23 cellular contexts compared by ENCODE assay signal in the genomic region with DNA sequence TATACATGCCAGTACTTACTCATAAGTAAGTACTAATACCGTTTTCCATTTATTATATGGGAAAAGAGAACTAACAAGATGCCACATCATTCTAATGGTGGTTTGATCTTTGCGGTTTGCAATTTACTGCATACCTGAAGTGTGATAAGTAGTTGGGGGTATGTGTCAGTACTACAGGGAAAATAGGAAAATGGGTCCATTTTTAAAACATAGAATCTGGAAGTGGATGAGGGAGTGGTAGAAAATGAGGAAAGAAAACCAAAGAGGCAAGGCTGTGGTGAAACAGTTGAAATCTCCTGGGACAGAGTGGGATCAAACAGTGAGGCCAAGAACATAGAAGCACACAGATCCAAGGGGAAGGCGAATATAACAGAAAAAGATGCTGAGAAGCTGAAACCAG. TPM values are rescaled to one million over a fixed set of nuclear protein-coding genes. Genes with fewer than 3 reads are reported as not detected.
DNase-seq lines count a peak whose midpoint lies in the region; ATAC-seq, FAIRE-seq and TF ChIP-seq lines count a peak whose summit lies in the region.
"Had no signal": no experiment of that assay in that cellular context is flagged by ENCODE, and none has a peak within 500 bp of the region (broad histone marks: within the 10 kb centered on the region; RNA-seq: fewer than 3 reads in every experiment).

No MANE protein-coding gene starts in this region.

- no peak for TF ChIP-seq POLR2A in uterus (IDR thresholded peaks at IDR 0.05)

- no peaks in the 10 kb centered on the region for H3K27me3 ChIP-seq in astrocyte (ENCODE audit: insufficient read depth, low read length)
- H3K27me3 ChIP-seq in mesenchymal stem cell (ENCODE audit: control insufficient read depth in 1 of 2, insufficient read depth in 1 of 2, low read length in 2 of 2) = no peaks in the 10 kb centered on the region
- H3K27me3 ChIP-seq in uterus = no peaks in the 10 kb centered on the region
- H3K27me3 ChIP-seq: vagina had no signal

- H3K23ac ChIP-seq in mesenchymal stem cell (ENCODE audit: low read length in 2 of 2) = no peak overlapping the region

- H3K79me2 ChIP-seq in astrocyte (ENCODE audit: insufficient read depth, low read length) = peaks cover 100% of the 10 kb centered on the region

- no peaks in the 10 kb centered on the region for H3K27me3 Mint-ChIP-seq in astrocyte (ENCODE audit: low read depth, unreplicated experiment)

- H3K36me3 Mint-ChIP-seq in astrocyte (ENCODE audit: low read depth, unreplicated experiment) = peaks cover 2% of the 10 kb centered on the region
- H3K36me3 Mint-ChIP-seq: activated CD8-positive, alpha-beta memory T cell treated with anti-CD3 and anti-CD28 coated beads, Interleukin-2, amount 10 ng/mL, durations not matched to agents 7 days and 5 days; activated naive CD8-positive, alpha-beta T cell treated with anti-CD3 and anti-CD28 coated beads for 36 hours; CD4-positive, alpha-beta memory T cell had no signal

- H2BK12ac ChIP-seq in mesenchymal stem cell (ENCODE audit: low read length in 2 of 2) = no peak overlapping the region

- no peak overlapping the region for H3K4me3 Mint-ChIP-seq in astrocyte (ENCODE audit: unreplicated experiment)
- H3K4me3 Mint-ChIP-seq: activated CD8-positive, alpha-beta memory T cell treated with anti-CD3 and anti-CD28 coated beads, Interleukin-2, amount 10 ng/mL, durations not matched to agents 7 days and 5 days; activated naive CD8-positive, alpha-beta T cell treated with anti-CD3 and anti-CD28 coated beads for 36 hours; activated T-helper 17 cell treated with anti-CD3 and anti-CD28 coated beads, Interleukin-2, amount 50 U/mL, for 72 hours; CD4-positive, alpha-beta memory T cell; H9 had no signal

- H3K4me2 ChIP-seq in astrocyte (ENCODE audit: low read length) (peak overlapping the region; percentile 48), mesenchymal stem cell (ENCODE audit: low read length, poor library complexity, severe bottlenecking) (no peak overlapping the region)

- no peak overlapping the region for H3K14ac ChIP-seq in mesenchymal stem cell (ENCODE audit: low read length in 2 of 2)

- intact Hi-C loops in uterus (cut with DNase I; ENCODE audit: low total_unique reads) = no loop called here

- no peak overlapping the region for H3K4ac ChIP-seq in mesenchymal stem cell (ENCODE audit: low read depth in 1 of 2, low read length in 2 of 2)

- 96% methylated on average over 2 of the region's 3 CpGs for WGBS in mesenchymal stem cell

- H2AK5ac ChIP-seq in mesenchymal stem cell (ENCODE audit: low read length, severe bottlenecking) = peak overlapping the region; percentile 44

- H3K4me3 ChIP-seq in AG09309 (ENCODE audit: control insufficient read depth, low read depth, low read length) = no peak overlapping the region
- no peak overlapping the region for H3K4me3 ChIP-seq in astrocyte (ENCODE audit: insufficient read depth, low read depth, low read length)
- peak overlapping the region in 1 of 2 experiments; percentile 1 for H3K4me3 ChIP-seq in mesenchymal stem cell (ENCODE audit: insufficient read depth in 1 of 2, low read depth in 1 of 2, low read length in 2 of 2)
- no peak overlapping the region for H3K4me3 ChIP-seq in uterus
- H3K4me3 ChIP-seq: vagina had no signal

- H3K36me3 ChIP-seq in astrocyte (ENCODE audit: insufficient read depth, low read length) (peaks cover 3% of the 10 kb centered on the region), mesenchymal stem cell (ENCODE audit: control insufficient read depth in 1 of 2, insufficient read depth in 2 of 2, low read depth in 1 of 2, low read length in 2 of 2) (peaks cover 0 to 51% of the 10 kb centered on the region in 2 experiments), uterus (no peaks in the 10 kb centered on the region)
- H3K36me3 ChIP-seq: vagina had no signal

- H3K27ac Mint-ChIP-seq in astrocyte (ENCODE audit: unreplicated experiment) = no peak overlapping the region
- H3K27ac Mint-ChIP-seq: activated CD8-positive, alpha-beta memory T cell treated with anti-CD3 and anti-CD28 coated beads, Interleukin-2, amount 10 ng/mL, durations not matched to agents 7 days and 5 days; activated naive CD8-positive, alpha-beta T cell treated with anti-CD3 and anti-CD28 coated beads for 36 hours; activated T-helper 17 cell treated with anti-CD3 and anti-CD28 coated beads, Interleukin-2, amount 50 U/mL, for 72 hours; CD4-positive, alpha-beta memory T cell had no signal

- H4K20me1 ChIP-seq in astrocyte (ENCODE audit: insufficient read depth, low read length) = no peaks in the 10 kb centered on the region

- H3K9ac ChIP-seq in astrocyte (ENCODE audit: low read length) (peak overlapping the region; percentile 74), mesenchymal stem cell (ENCODE audit: low read length) (peak overlapping the region; percentile 98)

- H3K9me3 ChIP-seq in astrocyte (ENCODE audit: insufficient read depth, low read depth, low read length) (no peaks in the 10 kb centered on the region), mesenchymal stem cell (ENCODE audit: control insufficient read depth, low read length) (no peaks in the 10 kb centered on the region), uterus (no peaks in the 10 kb centered on the region)
- H3K9me3 ChIP-seq: vagina had no signal

- H3K27ac ChIP-seq in astrocyte (ENCODE audit: low read depth, low read length) (peak overlapping the region; percentile 93), mesenchymal stem cell (ENCODE audit: low read length, poor library complexity, severe bottlenecking) (no peak overlapping the region), uterus (no peak overlapping the region)
- H3K27ac ChIP-seq: vagina had no signal

- no peak overlapping the region for H2BK15ac ChIP-seq in mesenchymal stem cell (ENCODE audit: low read depth, poor library complexity, severe bottlenecking)

- H2AFZ ChIP-seq in astrocyte (ENCODE audit: low read depth, low read length) = no peak overlapping the region
- no peak overlapping the region for H2AFZ ChIP-seq in mesenchymal stem cell (ENCODE audit: low read depth, low read length)

- peaks cover 11% of the 10 kb centered on the region for H3K79me1 ChIP-seq in mesenchymal stem cell (replicated peaks; ENCODE audit: low read length, poor library complexity, severe bottlenecking)

- H3K4me1 Mint-ChIP-seq in astrocyte (ENCODE audit: low read depth, unreplicated experiment) = peaks cover 34% of the 10 kb centered on the region
- H3K4me1 Mint-ChIP-seq: activated CD8-positive, alpha-beta memory T cell treated with anti-CD3 and anti-CD28 coated beads, Interleukin-2, amount 10 ng/mL, durations not matched to agents 7 days and 5 days; activated naive CD8-positive, alpha-beta T cell treated with anti-CD3 and anti-CD28 coated beads for 36 hours; activated T-helper 17 cell treated with anti-CD3 and anti-CD28 coated beads, Interleukin-2, amount 50 U/mL, for 72 hours; CD4-positive, alpha-beta memory T cell had no signal

- H2BK120ac ChIP-seq in mesenchymal stem cell (ENCODE audit: low read depth, low read length) = no peak overlapping the region

- H3K9me3 Mint-ChIP-seq in astrocyte (ENCODE audit: unreplicated experiment) = peaks cover 9% of the 10 kb centered on the region
- H3K9me3 Mint-ChIP-seq: activated naive CD8-positive, alpha-beta T cell treated with anti-CD3 and anti-CD28 coated beads for 36 hours; activated T-helper 17 cell treated with anti-CD3 and anti-CD28 coated beads, Interleukin-2, amount 50 U/mL, for 72 hours; CD4-positive, alpha-beta memory T cell; H9 had no signal

- H3K18ac ChIP-seq in mesenchymal stem cell (ENCODE audit: low read depth in 1 of 2, low read length in 2 of 2) = no peak overlapping the region

- peaks cover 55% of the 10 kb centered on the region for H3K4me1 ChIP-seq in astrocyte (ENCODE audit: insufficient read depth, low read length)
- H3K4me1 ChIP-seq in mesenchymal stem cell (ENCODE audit: control insufficient read depth, insufficient read depth, low read depth, low read length) = peaks cover 3% of the 10 kb centered on the region
- no peaks in the 10 kb centered on the region for H3K4me1 ChIP-seq in uterus
- H3K4me1 ChIP-seq: vagina had no signal

- DNase-seq in AG09309 (ENCODE audit: low read depth) (peak; percentile 68), HS-5 (ENCODE audit: low read depth) (peak; percentile 86), astrocyte (ENCODE audit: low read depth) (peak; percentile 94), mesenchymal stem cell (no peak), uterus (no peak)
- DNase-seq: activated CD4-positive, alpha-beta T cell treated with anti-CD3 and anti-CD28 coated beads for 48 hours; activated CD8-positive, alpha-beta memory T cell treated with anti-CD3 and anti-CD28 coated beads, Interleukin-2, amount 10 ng/mL, durations not matched to agents 7 days and 5 days; activated naive CD8-positive, alpha-beta T cell treated with anti-CD3 and anti-CD28 coated beads for 36 hours; CD4-positive, alpha-beta memory T cell; cortex of kidney; DMS153; H9; hippocampal formation; islet precursor cell; NCI-H1694 treated with DMSO at 0.1 percent for 48 hours; NCI-H774; SHP77; substantia nigra had no signal

- peak; percentile 56 for FAIRE-seq in astrocyte (lab: Jason Lieb, UNC)

- no peak overlapping the region for H4K91ac ChIP-seq in mesenchymal stem cell (ENCODE audit: low read length)

- H2BK5ac ChIP-seq in mesenchymal stem cell (ENCODE audit: low read depth, low read length, poor library complexity, severe bottlenecking) = no peak overlapping the region

- H4K8ac ChIP-seq in mesenchymal stem cell (ENCODE audit: low read length) = no peak overlapping the region

- ATAC-seq in GM21390 (IDR thresholded peaks at IDR 0.05; ENCODE audit: unreplicated experiment) (no peak), GM21423 (IDR thresholded peaks at IDR 0.05; ENCODE audit: unreplicated experiment) (no peak), HG03565 (IDR thresholded peaks at IDR 0.05; ENCODE audit: unreplicated experiment) (no peak)
- ATAC-seq: activated CD8-positive, alpha-beta memory T cell treated with anti-CD3 and anti-CD28 coated beads, Interleukin-2, amount 10 ng/mL, durations not matched to agents 7 days and 5 days; activated T-helper 17 cell treated with anti-CD3 and anti-CD28 coated beads, Interleukin-2, amount 50 U/mL, for 72 hours had no signal

- no peak for TF ChIP-seq CTCF in AG09309 (IDR thresholded peaks at IDR 0.05; ENCODE audit: control insufficient read depth, insufficient read depth, low read depth, low read length, missing control alignments)
- TF ChIP-seq CTCF in astrocyte (IDR thresholded peaks at IDR 0.05; ENCODE audit: insufficient read depth, low read depth, low read length) = no peak
- no peak for TF ChIP-seq CTCF in uterus (IDR thresholded peaks at IDR 0.05)

RNA-seq across cellular contexts. Expression of a gene that starts 6.7 kb away (rescaled TPM):
- total RNA-seq in astrocyte = 11.4 and 12.6 TPM in 2 replicates
- polyA plus RNA-seq in mesenchymal stem cell (2013, experiment 1 of 2) = 0.65 TPM
- 0.66 TPM for polyA plus RNA-seq in mesenchymal stem cell (2013, experiment 2 of 2)
- 100 to 1,000 TPM in 3 of 4 donors, 10 to 100 TPM in 1; 30.0 to 186 (median 138) TPM for total RNA-seq in uterus
- total RNA-seq: activated CD8-positive, alpha-beta memory T cell treated with anti-CD3 and anti-CD28 coated beads, Interleukin-2, amount 10 ng/mL, durations not matched to agents 7 days and 5 days; activated naive CD8-positive, alpha-beta T cell treated with anti-CD3 and anti-CD28 coated beads for 36 hours; activated T-helper 17 cell treated with anti-CD3 and anti-CD28 coated beads, Interleukin-2, amount 50 U/mL, for 72 hours; CD4-positive, alpha-beta memory T cell had no signal
- polyA plus RNA-seq: CD4-positive, alpha-beta memory T cell had no signal

Comparison
In these comparisons a context has a peak if more than half of its experiments do, and no peak if none do; other contexts are left out.
1. DNase-seq: peak in AG09309 (single experiment), HS-5 (single experiment) and astrocyte (single experiment); none in mesenchymal stem cell (single experiment) and uterus (0 of 2).